ENCODE assay signal across 19 cellular contexts in the genomic region with DNA sequence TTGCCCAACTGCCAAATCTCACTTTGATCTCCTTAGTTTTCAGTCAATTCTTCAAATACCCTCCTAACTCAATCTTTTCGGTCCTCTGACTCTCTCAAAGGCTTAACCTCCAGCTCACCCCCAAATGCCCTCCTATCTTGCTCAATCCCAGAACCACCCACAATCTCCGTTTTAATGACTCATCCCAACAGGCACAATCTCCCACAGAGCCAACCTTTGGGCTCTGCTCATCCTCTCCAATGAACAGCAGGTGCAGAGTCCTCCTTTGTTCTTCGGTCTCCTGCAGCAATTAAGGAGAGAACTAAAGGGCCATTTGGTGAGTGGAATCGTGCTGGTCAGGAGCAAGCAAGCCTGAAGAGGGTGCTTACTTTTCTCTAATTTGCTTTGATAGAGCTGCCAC.
DNase-seq lines count a peak whose midpoint lies in the region; ATAC-seq and TF ChIP-seq lines count a peak whose summit lies in the region.
"Had no signal": no experiment of that assay in that cellular context is flagged by ENCODE, and none has a peak within 500 bp of the region (broad histone marks: within the 10 kb centered on the region; RNA-seq: fewer than 3 reads in every experiment).

No MANE protein-coding gene starts in this region.

- no peaks in the 10 kb centered on the region for H3K4me1 ChIP-seq in foreskin keratinocyte
- H3K4me1 ChIP-seq: adrenal gland, HAP-1, tibial artery had no signal

- ATAC-seq in foreskin keratinocyte (peak; percentile 35), HG02981 (IDR thresholded peaks at IDR 0.05; ENCODE audit: unreplicated experiment) (no peak), HG03571 (IDR thresholded peaks at IDR 0.05; ENCODE audit: unreplicated experiment) (no peak)

- H3K27ac ChIP-seq in foreskin keratinocyte: no peak overlapping the region
- H3K27ac ChIP-seq: adrenal gland, tibial artery had no signal

- TF ChIP-seq CTCF in foreskin keratinocyte (conservative IDR thresholded peaks at IDR 0.05): no peak

- no peaks in the 10 kb centered on the region for H3K36me3 ChIP-seq in H7 (replicated peaks; ENCODE audit: control insufficient read depth, insufficient read depth, low read length)
- H3K36me3 ChIP-seq: adrenal gland, HAP-1, tibial artery had no signal

- peak; percentile 60 for DNase-seq in HT1080 (ENCODE audit: low read depth)
- peak; percentile 86 for DNase-seq in NCI-H69 (lab: John Stamatoyannopoulos, UW)
- DNase-seq in foreskin keratinocyte: no peak
- peak; percentile 28 for DNase-seq in renal cortical epithelial cell (ENCODE audit: low read depth)
- DNase-seq in H7: no peak
- DNase-seq: activated CD4-positive, alpha-beta T cell treated with anti-CD3 and anti-CD28 coated beads, Interleukin-2, amount 50 U/mL, for 4 hours; activated T-cell treated with anti-CD3 and anti-CD28 coated beads, Interleukin-2, amount 50 U/mL, for 24 hours; adrenal gland; C1 segment of cervical spinal cord; DND-41; foreskin melanocyte; IMR-90; mesenchymal stem cell; NCI-H1105; NCI-H446 treated with DMSO at 0.1 percent for 48 hours; tibial artery had no signal

- H3K27me3 ChIP-seq in foreskin keratinocyte (no peaks in the 10 kb centered on the region), H7 (ENCODE audit: control insufficient read depth, insufficient read depth, low read length) (no peaks in the 10 kb centered on the region)
- H3K27me3 ChIP-seq: adrenal gland, tibial artery had no signal

- H3K4me3 ChIP-seq in H7 (ENCODE audit: insufficient read depth, low read depth, low read length): no peak overlapping the region
- H3K4me3 ChIP-seq: adrenal gland, HAP-1, tibial artery had no signal

Comparison
In these comparisons a context has a peak if more than half of its experiments do, and no peak if none do; other contexts are left out.
1. DNase-seq: peak in HT1080 (single experiment), NCI-H69 (single experiment) and renal cortical epithelial cell (single experiment); none in foreskin keratinocyte (0 of 2) and H7 (single experiment).